In genomic region chr7:49878627-49879026, GRCh38 we compare ENCODE assay signal across 17 cellular contexts.
DNase-seq lines count a peak whose midpoint lies in the region; ATAC-seq and TF ChIP-seq lines count a peak whose summit lies in the region.
"Had no signal": no experiment of that assay in that cellular context is flagged by ENCODE, and none has a peak within 500 bp of the region (broad histone marks: within the 10 kb centered on the region; RNA-seq: fewer than 3 reads in every experiment).

No MANE protein-coding gene starts in this region.

- H3K4me2 ChIP-seq in SK-N-SH (no peak overlapping the region), smooth muscle cell (no peak overlapping the region)
- H3K4me2 ChIP-seq: GM23338 had no signal

- H3F3A ChIP-seq in SK-N-SH (replicated peaks; ENCODE audit: insufficient read depth) (no peaks in the 10 kb centered on the region), smooth muscle cell (ENCODE audit: low read depth) (no peaks in the 10 kb centered on the region)

- H3K4me1 ChIP-seq in SK-N-SH (ENCODE audit: control insufficient read depth in 1 of 2, insufficient read depth in 2 of 2, low read depth in 1 of 2, low read length in 1 of 2) = no peaks in the 10 kb centered on the region
- no peaks in the 10 kb centered on the region for H3K4me1 ChIP-seq in smooth muscle cell (ENCODE audit: low read depth)
- H3K4me1 ChIP-seq: HAP-1 had no signal

- TF ChIP-seq EP300 in SK-N-SH (IDR thresholded peaks at IDR 0.05; ENCODE audit: borderline replicate concordance in 1 of 2, low read depth in 1 of 2, low read length in 1 of 2) = no peak

- H4K20me1 ChIP-seq in SK-N-SH (ENCODE audit: insufficient read depth) (no peaks in the 10 kb centered on the region), smooth muscle cell (ENCODE audit: low read depth) (no peaks in the 10 kb centered on the region)

- ATAC-seq in SK-N-SH treated with all-trans-retinoic acid at 6 μM for 48 hours (no peak), GM19035 (IDR thresholded peaks at IDR 0.05; ENCODE audit: unreplicated experiment) (no peak)
- ATAC-seq: GM23338, T-cell had no signal

- CTCF ChIA-PET in SK-N-SH (lab: Yijun Ruan, JAX) = no interaction called here

- no peak for DNase-seq in SK-N-SH
- peak; percentile 73 for DNase-seq in NCI-H526 treated with DMSO at 0.1 percent for 48 hours (lab: John Stamatoyannopoulos, UW)
- DNase-seq in epithelial cell of prostate (ENCODE audit: low read depth, low spot score) = no peak
- DNase-seq in smooth muscle cell (lab: John Stamatoyannopoulos, UW; ENCODE audit: unreplicated experiment) = no peak
- no peak for DNase-seq in T-helper 2 cell
- DNase-seq in DMS153 treated with DMSO at 0.1 percent for 48 hours (lab: John Stamatoyannopoulos, UW; ENCODE audit: unreplicated experiment) = no peak
- DNase-seq: CD4-positive, CD25-positive, alpha-beta regulatory T cell; MG63; NCI-H1436 treated with DMSO at 0.1 percent for 48 hours; NCI-H1930; NCI-H524 treated with DMSO at 0.1 percent for 48 hours; SHP77; T-cell had no signal

- no peak for TF ChIP-seq CTCF in SK-N-SH (IDR thresholded peaks at IDR 0.05)
- no peak for TF ChIP-seq CTCF in smooth muscle cell (IDR thresholded peaks at IDR 0.05; ENCODE audit: borderline replicate concordance, insufficient read depth, poor library complexity, severe bottlenecking)

- no peak overlapping the region for H3K27ac ChIP-seq in SK-N-SH (ENCODE audit: low read depth in 2 of 2, low read length in 1 of 2)
- peak overlapping the region; percentile 14 for H3K27ac ChIP-seq in epithelial cell of prostate
- H3K27ac ChIP-seq in smooth muscle cell (ENCODE audit: low read depth) = no peak overlapping the region

- TF ChIP-seq RAD21 in SK-N-SH (IDR thresholded peaks at IDR 0.05; ENCODE audit: low read length) = no peak

- POLR2A ChIA-PET in SK-N-SH (lab: Yijun Ruan, JAX) = no interaction called here

- WGBS in SK-N-SH (ENCODE audit: low lambda C conversion rate) = 1% methylated on average over 3 of the region's 3 CpGs
- WGBS in smooth muscle cell (ENCODE audit: low lambda C conversion rate) = 73% methylated on average over 3 of the region's 3 CpGs

- H3K4me3 ChIP-seq in SK-N-SH (ENCODE audit: low read depth in 2 of 2, low read length in 1 of 2) (no peak overlapping the region), smooth muscle cell (no peak overlapping the region)
- H3K4me3 ChIP-seq: GM23338, HAP-1, MG63 had no signal

- H3K9ac ChIP-seq in SK-N-SH = no peak overlapping the region
- H3K9ac ChIP-seq in smooth muscle cell (ENCODE audit: low read depth) = no peak overlapping the region

- no peaks in the 10 kb centered on the region for H3K79me2 ChIP-seq in SK-N-SH (ENCODE audit: insufficient read depth)
- no peaks in the 10 kb centered on the region for H3K79me2 ChIP-seq in smooth muscle cell (ENCODE audit: low read depth)

- 0 out of 2 replicates have a peak overlapping the region, but pooled peaks have one; percentile 43 for H2AFZ ChIP-seq in SK-N-SH (ENCODE audit: low read depth)
- H2AFZ ChIP-seq in smooth muscle cell (ENCODE audit: low read depth) = peak overlapping the region; percentile 49

- no peaks in the 10 kb centered on the region for H3K36me3 ChIP-seq in SK-N-SH (replicated peaks in 1 of 2; ENCODE audit: control insufficient read depth in 1 of 2, insufficient read depth in 2 of 2, low read length in 1 of 2)
- H3K36me3 ChIP-seq in smooth muscle cell (ENCODE audit: low read depth) = no peaks in the 10 kb centered on the region
- H3K36me3 ChIP-seq: HAP-1, MG63 had no signal

- 0 out of 2 replicates have a peak, but pooled peaks cover 8% of the 10 kb centered on the region for H3K27me3 ChIP-seq in SK-N-SH (ENCODE audit: insufficient read depth)
- no peaks in the 10 kb centered on the region for H3K27me3 ChIP-seq in smooth muscle cell (ENCODE audit: low read depth)
- H3K27me3 ChIP-seq: MG63 had no signal

- no peaks in the 10 kb centered on the region for H3K9me3 ChIP-seq in SK-N-SH
- H3K9me3 ChIP-seq in smooth muscle cell (replicated peaks; ENCODE audit: low read depth) = no peaks in the 10 kb centered on the region
- H3K9me3 ChIP-seq: HAP-1, MG63 had no signal

- H3K9me2 ChIP-seq in SK-N-SH = no peaks in the 10 kb centered on the region

TF ChIP-seq in SK-N-SH, 30 proteins besides CTCF, POLR2A, EP300 and RAD21 (continues in another document):
- TF ChIP-seq YY1 (IDR thresholded peaks at IDR 0.05; ENCODE audit: low read depth) (no peak), RCOR1 (IDR thresholded peaks at IDR 0.05; ENCODE audit: low read length) (no peak), RFX5 (IDR thresholded peaks at IDR 0.05; ENCODE audit: low read length) (no peak), CHD2 (IDR thresholded peaks at IDR 0.05; ENCODE audit: low read length, partially characterized antibody) (no peak), IRF3 (IDR thresholded peaks at IDR 0.05; ENCODE audit: low read depth, low read length) (no peak), REST (IDR thresholded peaks at IDR 0.05; ENCODE audit: low read depth, low read length) (no peak)

TF ChIP-seq in SK-N-SH treated with all-trans-retinoic acid at 6 μM for 48 hours, 23 proteins besides CTCF, POLR2A, EP300 and RAD21:
- TF ChIP-seq OSR1 (CRISPR knock-in tag; IDR thresholded peaks at IDR 0.05) = no peak
- TF ChIP-seq TCF4 (CRISPR knock-in tag; IDR thresholded peaks at IDR 0.05; ENCODE audit: borderline replicate concordance) = no peak
- TF ChIP-seq TOX (CRISPR knock-in tag; IDR thresholded peaks at IDR 0.05; ENCODE audit: borderline replicate concordance) = no peak
- TF ChIP-seq SNAI2 (CRISPR knock-in tag; IDR thresholded peaks at IDR 0.05) = no peak
- TF ChIP-seq ZNF8 (CRISPR knock-in tag; IDR thresholded peaks at IDR 0.05) = no peak
- no peak for TF ChIP-seq ZNF565 (CRISPR knock-in tag; conservative IDR thresholded peaks at IDR 0.05; ENCODE audit: low read depth)
- no peak for TF ChIP-seq ZC3H10 (CRISPR knock-in tag; IDR thresholded peaks at IDR 0.05)
- TF ChIP-seq PATZ1 (CRISPR knock-in tag; IDR thresholded peaks at IDR 0.05; ENCODE audit: borderline replicate concordance) = no peak
- TF ChIP-seq RARB (CRISPR knock-in tag; IDR thresholded peaks at IDR 0.05) = no peak
TF ChIP-seq in SK-N-SH treated with all-trans-retinoic acid at 6 μM for 48 hours: peak in this region for 0.
